Comparison of ENCODE assay signal across 11 cellular contexts in genomic region chr5:14560091-14560595, GRCh38. TPM values are rescaled to one million over a fixed set of nuclear protein-coding genes. Genes with fewer than 3 reads are reported as not detected.
DNase-seq lines count a peak whose midpoint lies in the region; ATAC-seq and FAIRE-seq lines count a peak whose summit lies in the region.
"Had no signal": no experiment of that assay in that cellular context is flagged by ENCODE, and none has a peak within 500 bp of the region (broad histone marks: within the 10 kb centered on the region; RNA-seq: fewer than 3 reads in every experiment).

No MANE protein-coding gene starts in this region.

- H3K4me1 Mint-ChIP-seq in activated T-helper 1 cell treated with anti-CD3 and anti-CD28 coated beads, Interleukin-12 subunit alpha, Interleukin-12 subunit beta, Interleukin-2, Interleukin-4 antibody, amounts not matched to agents 30 ng/mL and 10 ng/mL and 1 ng/mL, durations not matched to agents 14 hours and 24 hours and 36 hours (ENCODE audit: low read depth), result peaks cover 13% of the 10 kb centered on the region

- H3K9me3 Mint-ChIP-seq in activated T-helper 1 cell treated with anti-CD3 and anti-CD28 coated beads, Interleukin-12 subunit alpha, Interleukin-12 subunit beta, Interleukin-2, Interleukin-4 antibody, amounts not matched to agents 30 ng/mL and 10 ng/mL and 1 ng/mL, durations not matched to agents 14 hours and 24 hours and 36 hours, result no peaks in the 10 kb centered on the region

- H3K4me3 Mint-ChIP-seq in activated T-helper 1 cell treated with anti-CD3 and anti-CD28 coated beads, Interleukin-12 subunit alpha, Interleukin-12 subunit beta, Interleukin-2, Interleukin-4 antibody, amounts not matched to agents 30 ng/mL and 10 ng/mL and 1 ng/mL, durations not matched to agents 14 hours and 24 hours and 36 hours, result no peak overlapping the region

- no peak for ATAC-seq in HG02870 (IDR thresholded peaks at IDR 0.05; ENCODE audit: unreplicated experiment)

- FAIRE-seq in islet of Langerhans (lab: Jason Lieb, UNC) (peak; percentile 55), HTR-8/SVneo (lab: Jason Lieb, UNC) (no peak)

- H3K27me3 Mint-ChIP-seq in activated T-helper 1 cell treated with anti-CD3 and anti-CD28 coated beads, Interleukin-12 subunit alpha, Interleukin-12 subunit beta, Interleukin-2, Interleukin-4 antibody, amounts not matched to agents 30 ng/mL and 10 ng/mL and 1 ng/mL, durations not matched to agents 14 hours and 24 hours and 36 hours (ENCODE audit: insufficient read depth), result no peaks in the 10 kb centered on the region

- intact Hi-C loops in activated T-helper 1 cell treated with anti-CD3 and anti-CD28 coated beads, Interleukin-12 subunit alpha, Interleukin-12 subunit beta, Interleukin-2, Interleukin-4 antibody, amounts not matched to agents 30 ng/mL and 10 ng/mL and 1 ng/mL, durations not matched to agents 14 hours and 24 hours and 36 hours (cut with micrococcal nuclease), result no loop called here

- H3K36me3 Mint-ChIP-seq in activated T-helper 1 cell treated with anti-CD3 and anti-CD28 coated beads, Interleukin-12 subunit alpha, Interleukin-12 subunit beta, Interleukin-2, Interleukin-4 antibody, amounts not matched to agents 30 ng/mL and 10 ng/mL and 1 ng/mL, durations not matched to agents 14 hours and 24 hours and 36 hours (ENCODE audit: low read depth), result no peaks in the 10 kb centered on the region

- H3K27ac Mint-ChIP-seq in activated T-helper 1 cell treated with anti-CD3 and anti-CD28 coated beads, Interleukin-12 subunit alpha, Interleukin-12 subunit beta, Interleukin-2, Interleukin-4 antibody, amounts not matched to agents 30 ng/mL and 10 ng/mL and 1 ng/mL, durations not matched to agents 14 hours and 24 hours and 36 hours, result no peak overlapping the region

- DNase-seq in COR-L47 (lab: John Stamatoyannopoulos, UW) (peak; percentile 95), NCI-H1092 (lab: John Stamatoyannopoulos, UW) (peak; percentile 64), NCI-H82 treated with DMSO at 0.1 percent for 48 hours (lab: John Stamatoyannopoulos, UW; ENCODE audit: unreplicated experiment) (peak; percentile 93), iPS-NIHi11 (ENCODE audit: low spot score) (no peak), HTR-8/SVneo (ENCODE audit: insufficient read length, low spot score) (no peak)
- no peak for DNase-seq in activated T-helper 1 cell treated with anti-CD3 and anti-CD28 coated beads, Interleukin-12 subunit alpha, Interleukin-12 subunit beta, Interleukin-2, Interleukin-4 antibody, amounts not matched to agents 30 ng/mL and 10 ng/mL and 1 ng/mL, durations not matched to agents 14 hours and 24 hours and 36 hours (ENCODE audit: low spot score)
- DNase-seq: mesendoderm, NCI-H1048, tibial artery had no signal

RNA-seq across cellular contexts. Expression of gene OTULINL, which starts 21.4 kb away (rescaled TPM):
- 13.6 and 14.0 TPM in 2 replicates for total RNA-seq in activated T-helper 1 cell treated with anti-CD3 and anti-CD28 coated beads, Interleukin-12 subunit alpha, Interleukin-12 subunit beta, Interleukin-2, Interleukin-4 antibody, amounts not matched to agents 30 ng/mL and 10 ng/mL and 1 ng/mL, durations not matched to agents 14 hours and 24 hours and 36 hours

Comparison
In these comparisons a context has a peak if more than half of its experiments do, and no peak if none do; other contexts are left out.
1. DNase-seq: peak in COR-L47 (single experiment), NCI-H1092 (single experiment) and NCI-H82 treated with DMSO at 0.1 percent for 48 hours (single experiment); none in iPS-NIHi11 (single experiment), activated T-helper 1 cell treated with anti-CD3 and anti-CD28 coated beads, Interleukin-12 subunit alpha, Interleukin-12 subunit beta, Interleukin-2, Interleukin-4 antibody, amounts not matched to agents 30 ng/mL and 10 ng/mL and 1 ng/mL, durations not matched to agents 14 hours and 24 hours and 36 hours (single experiment) and HTR-8/SVneo (single experiment).